1 cellular context compared by ENCODE assay signal in genomic region chr3:52535411-52536111, GRCh38.
TF ChIP-seq lines count a peak whose summit lies in the region.

No MANE protein-coding gene starts in this region.

TF ChIP-seq in GM23338, 12 proteins besides CTCF, POLR2A, EP300 and RAD21 (continued from another document):
- TF ChIP-seq, protein P1, sequence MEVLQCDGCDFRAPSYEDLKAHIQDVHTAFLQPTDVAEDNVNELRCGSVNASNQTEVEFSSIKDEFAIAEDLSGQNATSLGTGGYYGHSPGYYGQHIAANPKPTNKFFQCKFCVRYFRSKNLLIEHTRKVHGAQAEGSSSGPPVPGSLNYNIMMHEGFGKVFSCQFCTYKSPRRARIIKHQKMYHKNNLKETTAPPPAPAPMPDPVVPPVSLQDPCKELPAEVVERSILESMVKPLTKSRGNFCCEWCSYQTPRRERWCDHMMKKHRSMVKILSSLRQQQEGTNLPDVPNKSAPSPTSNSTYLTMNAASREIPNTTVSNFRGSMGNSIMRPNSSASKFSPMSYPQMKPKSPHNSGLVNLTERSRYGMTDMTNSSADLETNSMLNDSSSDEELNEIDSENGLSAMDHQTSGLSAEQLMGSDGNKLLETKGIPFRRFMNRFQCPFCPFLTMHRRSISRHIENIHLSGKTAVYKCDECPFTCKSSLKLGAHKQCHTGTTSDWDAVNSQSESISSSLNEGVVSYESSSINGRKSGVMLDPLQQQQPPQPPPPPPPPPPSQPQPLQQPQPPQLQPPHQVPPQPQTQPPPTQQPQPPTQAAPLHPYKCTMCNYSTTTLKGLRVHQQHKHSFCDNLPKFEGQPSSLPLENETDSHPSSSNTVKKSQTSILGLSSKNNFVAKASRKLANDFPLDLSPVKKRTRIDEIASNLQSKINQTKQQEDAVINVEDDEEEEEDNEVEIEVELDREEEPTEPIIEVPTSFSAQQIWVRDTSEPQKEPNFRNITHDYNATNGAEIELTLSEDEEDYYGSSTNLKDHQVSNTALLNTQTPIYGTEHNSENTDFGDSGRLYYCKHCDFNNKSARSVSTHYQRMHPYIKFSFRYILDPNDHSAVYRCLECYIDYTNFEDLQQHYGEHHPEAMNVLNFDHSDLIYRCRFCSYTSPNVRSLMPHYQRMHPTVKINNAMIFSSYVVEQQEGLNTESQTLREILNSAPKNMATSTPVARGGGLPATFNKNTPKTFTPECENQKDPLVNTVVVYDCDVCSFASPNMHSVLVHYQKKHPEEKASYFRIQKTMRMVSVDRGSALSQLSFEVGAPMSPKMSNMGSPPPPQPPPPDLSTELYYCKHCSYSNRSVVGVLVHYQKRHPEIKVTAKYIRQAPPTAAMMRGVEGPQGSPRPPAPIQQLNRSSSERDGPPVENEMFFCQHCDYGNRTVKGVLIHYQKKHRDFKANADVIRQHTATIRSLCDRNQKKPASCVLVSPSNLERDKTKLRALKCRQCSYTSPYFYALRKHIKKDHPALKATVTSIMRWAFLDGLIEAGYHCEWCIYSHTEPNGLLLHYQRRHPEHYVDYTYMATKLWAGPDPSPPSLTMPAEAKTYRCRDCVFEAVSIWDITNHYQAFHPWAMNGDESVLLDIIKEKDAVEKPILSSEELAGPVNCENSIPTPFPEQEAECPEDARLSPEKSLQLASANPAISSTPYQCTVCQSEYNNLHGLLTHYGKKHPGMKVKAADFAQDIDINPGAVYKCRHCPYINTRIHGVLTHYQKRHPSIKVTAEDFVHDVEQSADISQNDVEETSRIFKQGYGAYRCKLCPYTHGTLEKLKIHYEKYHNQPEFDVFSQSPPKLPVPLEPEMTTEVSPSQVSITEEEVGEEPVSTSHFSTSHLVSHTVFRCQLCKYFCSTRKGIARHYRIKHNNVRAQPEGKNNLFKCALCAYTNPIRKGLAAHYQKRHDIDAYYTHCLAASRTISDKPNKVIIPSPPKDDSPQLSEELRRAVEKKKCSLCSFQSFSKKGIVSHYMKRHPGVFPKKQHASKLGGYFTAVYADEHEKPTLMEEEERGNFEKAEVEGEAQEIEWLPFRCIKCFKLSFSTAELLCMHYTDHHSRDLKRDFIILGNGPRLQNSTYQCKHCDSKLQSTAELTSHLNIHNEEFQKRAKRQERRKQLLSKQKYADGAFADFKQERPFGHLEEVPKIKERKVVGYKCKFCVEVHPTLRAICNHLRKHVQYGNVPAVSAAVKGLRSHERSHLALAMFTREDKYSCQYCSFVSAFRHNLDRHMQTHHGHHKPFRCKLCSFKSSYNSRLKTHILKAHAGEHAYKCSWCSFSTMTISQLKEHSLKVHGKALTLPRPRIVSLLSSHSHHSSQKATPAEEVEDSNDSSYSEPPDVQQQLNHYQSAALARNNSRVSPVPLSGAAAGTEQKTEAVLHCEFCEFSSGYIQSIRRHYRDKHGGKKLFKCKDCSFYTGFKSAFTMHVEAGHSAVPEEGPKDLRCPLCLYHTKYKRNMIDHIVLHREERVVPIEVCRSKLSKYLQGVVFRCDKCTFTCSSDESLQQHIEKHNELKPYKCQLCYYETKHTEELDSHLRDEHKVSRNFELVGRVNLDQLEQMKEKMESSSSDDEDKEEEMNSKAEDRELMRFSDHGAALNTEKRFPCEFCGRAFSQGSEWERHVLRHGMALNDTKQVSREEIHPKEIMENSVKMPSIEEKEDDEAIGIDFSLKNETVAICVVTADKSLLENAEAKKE (CRISPR knock-in tag; IDR thresholded peaks at IDR 0.05), result no peak
